In genomic region chr19:32652893-32653625, GRCh38 we compare ENCODE assay signal across 10 cellular contexts. TPM values are rescaled to one million over a fixed set of nuclear protein-coding genes. Genes with fewer than 3 reads are reported as not detected.
DNase-seq lines count a peak whose midpoint lies in the region; FAIRE-seq and TF ChIP-seq lines count a peak whose summit lies in the region.
"Had no signal": no experiment of that assay in that cellular context is flagged by ENCODE, and none has a peak within 500 bp of the region (broad histone marks: within the 10 kb centered on the region; RNA-seq: fewer than 3 reads in every experiment).

No MANE protein-coding gene starts in this region.

- no peak overlapping the region for H2AFZ ChIP-seq in OCI-LY3 (ENCODE audit: low read depth, low read length)
- H2AFZ ChIP-seq in mesenchymal stem cell (ENCODE audit: low read depth, low read length): no peak overlapping the region

- no peak overlapping the region for H3K14ac ChIP-seq in mesenchymal stem cell (ENCODE audit: low read length in 2 of 2)

- H2BK5ac ChIP-seq in mesenchymal stem cell (ENCODE audit: low read depth, low read length, poor library complexity, severe bottlenecking): no peak overlapping the region

- peak overlapping the region; percentile 64 for H3K27ac ChIP-seq in OCI-LY3 (ENCODE audit: low read length)
- H3K27ac ChIP-seq in mesenchymal stem cell (ENCODE audit: low read length, poor library complexity, severe bottlenecking): no peak overlapping the region

- DNase-seq in COLO668 (lab: John Stamatoyannopoulos, UW; ENCODE audit: unreplicated experiment): peak; percentile 4
- peak; percentile 66 to 90 for DNase-seq in foreskin fibroblast
- peak in 34 of 56 donors; percentile 3 to 80 (median 19) for DNase-seq in nucleus accumbens (lab: John Stamatoyannopoulos, UW)
- DNase-seq in mesenchymal stem cell: no peak
- no peak for DNase-seq in GM10266 (ENCODE audit: extremely low spot score)
- no peak for DNase-seq in RCC 7860 (ENCODE audit: low spot score)
- no peak for DNase-seq in NK-92 (lab: John Stamatoyannopoulos, UW; ENCODE audit: unreplicated experiment)
- DNase-seq: DMS53, occipital lobe had no signal

- H2BK12ac ChIP-seq in mesenchymal stem cell (ENCODE audit: low read length in 2 of 2): no peak overlapping the region

- no peak overlapping the region for H3K23ac ChIP-seq in mesenchymal stem cell (ENCODE audit: low read length in 2 of 2)

- peaks cover 16% of the 10 kb centered on the region; the same call in 1 of the 2 replicates for H4K20me1 ChIP-seq in OCI-LY3 (ENCODE audit: insufficient read depth, low read length)

- no peak overlapping the region for H3K18ac ChIP-seq in mesenchymal stem cell (ENCODE audit: low read depth in 1 of 2, low read length in 2 of 2)

- H3K36me3 ChIP-seq in OCI-LY3 (replicated peaks; ENCODE audit: low read depth, low read length): peaks cover 40% of the 10 kb centered on the region
- peaks cover 49 to 50% of the 10 kb centered on the region in 2 experiments for H3K36me3 ChIP-seq in mesenchymal stem cell (ENCODE audit: control insufficient read depth in 1 of 2, insufficient read depth in 2 of 2, low read depth in 1 of 2, low read length in 2 of 2)

- FAIRE-seq in RCC 7860 (lab: Jason Lieb, UNC): no peak

- peaks cover 39% of the 10 kb centered on the region for H3K79me1 ChIP-seq in mesenchymal stem cell (replicated peaks; ENCODE audit: low read length, poor library complexity, severe bottlenecking)

- no peak overlapping the region for H4K8ac ChIP-seq in mesenchymal stem cell (ENCODE audit: low read length)

- H3K27me3 ChIP-seq in OCI-LY3 (ENCODE audit: low read depth, low read length) (no peaks in the 10 kb centered on the region), mesenchymal stem cell (ENCODE audit: control insufficient read depth in 1 of 2, insufficient read depth in 1 of 2, low read length in 2 of 2) (no peaks in the 10 kb centered on the region)

- H2BK15ac ChIP-seq in mesenchymal stem cell (ENCODE audit: low read depth, poor library complexity, severe bottlenecking): no peak overlapping the region

- no peak overlapping the region for H4K91ac ChIP-seq in mesenchymal stem cell (ENCODE audit: low read length)

- no peak overlapping the region for H2BK120ac ChIP-seq in mesenchymal stem cell (ENCODE audit: low read depth, low read length)

- H3K4me2 ChIP-seq in OCI-LY3 (ENCODE audit: low read length) (peak overlapping the region; percentile 54), mesenchymal stem cell (ENCODE audit: low read length, poor library complexity, severe bottlenecking) (no peak overlapping the region)

- H3K4me3 ChIP-seq in OCI-LY3 (ENCODE audit: low read length) (0 out of 2 replicates have a peak overlapping the region, but pooled peaks have one; percentile 14), foreskin fibroblast (ENCODE audit: low read depth in 1 of 2, low read length in 2 of 2) (no peak overlapping the region), mesenchymal stem cell (ENCODE audit: insufficient read depth in 1 of 2, low read depth in 1 of 2, low read length in 2 of 2) (no peak overlapping the region)

- H2AK5ac ChIP-seq in mesenchymal stem cell (ENCODE audit: low read length, severe bottlenecking): no peak overlapping the region

- no peaks in the 10 kb centered on the region for H3K9me3 ChIP-seq in OCI-LY3 (ENCODE audit: insufficient read depth, low read length)
- H3K9me3 ChIP-seq in mesenchymal stem cell (ENCODE audit: control insufficient read depth, low read length): no peaks in the 10 kb centered on the region

- H3K4ac ChIP-seq in mesenchymal stem cell (ENCODE audit: low read depth in 1 of 2, low read length in 2 of 2): no peak overlapping the region

- H3K4me1 ChIP-seq in OCI-LY3 (ENCODE audit: low read length): peaks cover 18% of the 10 kb centered on the region
- H3K4me1 ChIP-seq in mesenchymal stem cell (ENCODE audit: control insufficient read depth, insufficient read depth, low read depth, low read length): peaks cover 6% of the 10 kb centered on the region

- H3K9ac ChIP-seq in OCI-LY3 (ENCODE audit: low read length) (no peak overlapping the region), mesenchymal stem cell (ENCODE audit: low read length) (no peak overlapping the region)

- TF ChIP-seq CTCF in OCI-LY3 (IDR thresholded peaks at IDR 0.05; ENCODE audit: low read depth, low read length) (no peak), foreskin fibroblast (IDR thresholded peaks at IDR 0.05; ENCODE audit: low read depth, low read length) (no peak), GM10266 (IDR thresholded peaks at IDR 0.05; ENCODE audit: control insufficient read depth, insufficient read depth, low read depth, missing control alignments) (no peak)

- H3K79me2 ChIP-seq in OCI-LY3 (ENCODE audit: low read length): peaks cover 18% of the 10 kb centered on the region

- 94% methylated on average over 13 of the region's 13 CpGs for WGBS in mesenchymal stem cell

RNA-seq across cellular contexts. Expression of gene ANKRD27, which starts 21.9 kb away (rescaled TPM):
- 14.2 TPM for polyA plus RNA-seq in mesenchymal stem cell (2013, experiment 1 of 2)
- 14.2 TPM for polyA plus RNA-seq in mesenchymal stem cell (2013, experiment 2 of 2)

RNA-seq across cellular contexts. Expression of gene RGS9BP, which starts 22.6 kb away (rescaled TPM):
- polyA plus RNA-seq in mesenchymal stem cell (2013, experiment 1 of 2): 0.08 TPM
- polyA plus RNA-seq in mesenchymal stem cell (2013, experiment 2 of 2): 0.11 TPM

RNA-seq across cellular contexts. Expression of gene NUDT19, which starts 38.6 kb away (rescaled TPM):
- 6.2 TPM for polyA plus RNA-seq in mesenchymal stem cell (2013, experiment 1 of 2)
- polyA plus RNA-seq in mesenchymal stem cell (2013, experiment 2 of 2): 6.4 TPM

Comparison
In these comparisons a context has a peak if more than half of its experiments do, and no peak if none do; other contexts are left out.
1. DNase-seq: peak in COLO668 (single experiment), foreskin fibroblast (2 of 2) and nucleus accumbens (34 of 56); none in mesenchymal stem cell (single experiment), GM10266 (single experiment), RCC 7860 (single experiment) and NK-92 (single experiment).